17 cellular contexts compared by ENCODE assay signal in the genomic region with DNA sequence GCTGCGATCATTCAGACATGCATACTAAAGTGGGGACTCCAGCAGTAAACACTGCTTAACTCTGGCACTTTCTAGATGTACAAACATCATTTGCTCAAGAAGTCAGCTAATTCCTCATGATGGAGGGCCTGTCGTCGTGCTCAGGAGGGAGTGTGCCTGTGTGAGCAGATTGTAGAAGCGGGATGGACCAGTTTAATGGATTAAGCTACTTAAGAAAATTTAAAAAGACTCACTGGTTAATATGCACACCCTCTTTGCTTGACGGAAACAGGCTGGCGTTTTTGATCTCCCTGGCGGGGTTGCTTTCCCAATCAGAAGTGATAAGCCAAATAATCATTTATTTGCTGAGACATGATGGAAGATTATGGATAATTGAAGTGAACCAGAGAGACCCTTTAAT.
"Had no signal": no experiment of that assay in that cellular context is flagged by ENCODE, and none has a peak within 500 bp of the region (broad histone marks: within the 10 kb centered on the region; RNA-seq: fewer than 3 reads in every experiment).

No MANE protein-coding gene starts in this region.

- H3K36me3 ChIP-seq: ascending aorta, cardiac muscle cell had no signal

- H3K4me3 Mint-ChIP-seq: effector memory CD8-positive, alpha-beta T cell; T-helper 1 cell treated with Interleukin-12 subunit alpha and Interleukin-12 subunit beta and Interleukin-4 antibody, amounts not matched to agents 30 μg/mL and 1 μg/mL, for 36 hours had no signal

- H3K4me3 ChIP-seq: ascending aorta, cardiac muscle cell, hepatocyte had no signal

- H3K4me2 ChIP-seq: hepatocyte had no signal

- H3K9me3 Mint-ChIP-seq: effector memory CD8-positive, alpha-beta T cell; T-helper 1 cell treated with Interleukin-12 subunit alpha and Interleukin-12 subunit beta and Interleukin-4 antibody, amounts not matched to agents 30 μg/mL and 1 μg/mL, for 36 hours had no signal

- H2AFZ ChIP-seq: hepatocyte had no signal

- H3K27ac Mint-ChIP-seq: effector memory CD8-positive, alpha-beta T cell; T-helper 1 cell treated with Interleukin-12 subunit alpha and Interleukin-12 subunit beta and Interleukin-4 antibody, amounts not matched to agents 30 μg/mL and 1 μg/mL, for 36 hours had no signal

- ATAC-seq: effector memory CD8-positive, alpha-beta T cell had no signal

- H3K9me3 ChIP-seq: ascending aorta had no signal

- H3K27me3 ChIP-seq: ascending aorta, cardiac muscle cell, hepatocyte had no signal

- DNase-seq: activated CD4-positive, CD25-positive, alpha-beta regulatory T cell treated with anti-CD3 and anti-CD28 coated beads, Interleukin-2, amount 50 U/mL, for 72 hours; activated CD8-positive, alpha-beta memory T cell treated with anti-CD3 and anti-CD28 coated beads for 24 hours; activated CD8-positive, alpha-beta memory T cell treated with anti-CD3 and anti-CD28 coated beads, Interleukin-2, amount 50 U/mL, for 48 hours; activated effector memory CD4-positive, alpha-beta T cell treated with anti-CD3 and anti-CD28 coated beads, Interleukin-2, amount 50 U/mL, for 16 hours; activated naive CD4-positive, alpha-beta T cell treated with anti-CD3 and anti-CD28 coated beads, Interleukin-2, amount 50 U/mL, for 16 hours; activated T-cell treated with anti-CD3 and anti-CD28 coated beads, Interleukin-2, amount 50 U/mL, for 48 hours; dermis blood vessel endothelial cell; effector memory CD8-positive, alpha-beta T cell; stimulated activated CD4-positive, alpha-beta T cell treated with anti-CD3 and anti-CD28 coated beads, Interleukin-12 subunit alpha, Interleukin-12 subunit beta, amount 100 ng/mL, for 4 hours; stimulated activated CD4-positive, alpha-beta T cell treated with anti-CD3 and anti-CD28 coated beads, Interleukin-1b, Interleukin-23, amount 100 ng/mL, for 48 hours; stimulated activated CD8-positive, alpha-beta memory T cell treated with anti-CD3 and anti-CD28 coated beads, Interleukin-4, amount 100 ng/mL, for 48 hours; stimulated activated naive CD4-positive, alpha-beta T cell had no signal

- H3K4me1 ChIP-seq: ascending aorta had no signal

- H3K27ac ChIP-seq: ascending aorta, cardiac muscle cell, epithelial cell of prostate, hepatocyte had no signal
